1 cellular context compared by ENCODE assay signal in the genomic region with DNA sequence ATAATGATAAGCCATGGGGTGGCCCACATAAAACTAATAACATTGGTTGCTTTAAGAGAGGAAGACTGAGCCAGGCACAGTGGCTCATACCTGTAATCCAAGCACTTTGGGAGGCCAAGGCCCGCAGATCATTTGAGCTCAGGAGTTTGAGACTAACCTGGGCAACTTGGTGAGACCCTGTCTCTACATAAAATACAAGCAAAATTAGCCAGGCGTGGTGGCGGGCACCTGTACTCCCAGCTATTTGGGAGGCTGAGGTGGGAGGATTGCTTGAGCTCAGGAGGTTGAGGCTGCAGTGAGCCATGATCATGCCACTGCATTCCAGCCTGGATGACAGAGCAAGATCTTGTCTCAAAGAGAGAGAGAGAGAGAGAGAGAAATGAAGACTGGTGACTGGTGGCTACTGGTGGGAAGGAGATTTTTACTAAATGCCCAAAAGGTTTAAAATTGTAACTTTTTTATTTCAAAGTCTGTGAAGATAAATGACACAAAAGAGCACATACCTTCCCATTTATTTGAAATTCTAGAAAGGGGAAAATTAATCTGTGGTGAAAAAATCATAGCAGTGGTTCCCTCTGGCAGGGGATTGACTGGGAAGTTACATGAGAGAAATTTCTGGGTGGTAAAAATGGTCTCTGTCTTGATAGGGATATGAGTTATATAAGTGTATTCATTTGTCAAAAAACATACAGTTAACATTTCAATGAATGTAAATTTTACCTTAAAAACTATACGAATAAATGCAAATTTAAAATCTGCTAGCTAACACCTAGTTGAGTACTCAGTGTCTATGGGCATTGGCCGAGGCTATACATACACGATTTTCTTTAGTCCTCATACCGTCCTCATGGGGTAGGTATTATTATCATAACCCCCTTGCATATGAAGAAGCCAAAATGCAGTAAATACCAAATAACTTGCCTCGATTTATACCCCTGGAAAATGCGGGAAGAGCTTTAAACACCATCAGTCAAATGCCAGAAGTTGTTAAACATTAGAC.
TF ChIP-seq lines count a peak whose summit lies in the region.

No MANE protein-coding gene starts in this region.

TF ChIP-seq in K562, 482 proteins besides CTCF, POLR2A, EP300 and RAD21 (continued from another document):
- TF ChIP-seq, protein P1, sequence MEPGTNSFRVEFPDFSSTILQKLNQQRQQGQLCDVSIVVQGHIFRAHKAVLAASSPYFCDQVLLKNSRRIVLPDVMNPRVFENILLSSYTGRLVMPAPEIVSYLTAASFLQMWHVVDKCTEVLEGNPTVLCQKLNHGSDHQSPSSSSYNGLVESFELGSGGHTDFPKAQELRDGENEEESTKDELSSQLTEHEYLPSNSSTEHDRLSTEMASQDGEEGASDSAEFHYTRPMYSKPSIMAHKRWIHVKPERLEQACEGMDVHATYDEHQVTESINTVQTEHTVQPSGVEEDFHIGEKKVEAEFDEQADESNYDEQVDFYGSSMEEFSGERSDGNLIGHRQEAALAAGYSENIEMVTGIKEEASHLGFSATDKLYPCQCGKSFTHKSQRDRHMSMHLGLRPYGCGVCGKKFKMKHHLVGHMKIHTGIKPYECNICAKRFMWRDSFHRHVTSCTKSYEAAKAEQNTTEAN (CRISPR knock-in tag; IDR thresholded peaks at IDR 0.05): no peak
- TF ChIP-seq ZNF584 (CRISPR knock-in tag; IDR thresholded peaks at IDR 0.05; ENCODE audit: low read depth) (no peak), SIN3A (IDR thresholded peaks at IDR 0.05; ENCODE audit: borderline replicate concordance in 2 of 2, control insufficient read depth in 1 of 2, low read depth in 2 of 2, low read length in 2 of 2) (no peak), KLF16 (IDR thresholded peaks at IDR 0.05) (no peak), PTRF (tag; IDR thresholded peaks at IDR 0.05) (peak; percentile 80), CCNT2 (IDR thresholded peaks at IDR 0.05; ENCODE audit: borderline replicate concordance, extremely low read depth, insufficient read length, low read depth, low read length) (no peak), U2AF1 (optimal IDR thresholded peaks at IDR 0.05; ENCODE audit: low read depth, low read length) (peak; percentile 78)
- TF ChIP-seq, protein P2, sequence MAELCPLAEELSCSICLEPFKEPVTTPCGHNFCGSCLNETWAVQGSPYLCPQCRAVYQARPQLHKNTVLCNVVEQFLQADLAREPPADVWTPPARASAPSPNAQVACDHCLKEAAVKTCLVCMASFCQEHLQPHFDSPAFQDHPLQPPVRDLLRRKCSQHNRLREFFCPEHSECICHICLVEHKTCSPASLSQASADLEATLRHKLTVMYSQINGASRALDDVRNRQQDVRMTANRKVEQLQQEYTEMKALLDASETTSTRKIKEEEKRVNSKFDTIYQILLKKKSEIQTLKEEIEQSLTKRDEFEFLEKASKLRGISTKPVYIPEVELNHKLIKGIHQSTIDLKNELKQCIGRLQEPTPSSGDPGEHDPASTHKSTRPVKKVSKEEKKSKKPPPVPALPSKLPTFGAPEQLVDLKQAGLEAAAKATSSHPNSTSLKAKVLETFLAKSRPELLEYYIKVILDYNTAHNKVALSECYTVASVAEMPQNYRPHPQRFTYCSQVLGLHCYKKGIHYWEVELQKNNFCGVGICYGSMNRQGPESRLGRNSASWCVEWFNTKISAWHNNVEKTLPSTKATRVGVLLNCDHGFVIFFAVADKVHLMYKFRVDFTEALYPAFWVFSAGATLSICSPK (IDR thresholded peaks at IDR 0.05; ENCODE audit: borderline replicate concordance): no peak
- TF ChIP-seq, protein P3, sequence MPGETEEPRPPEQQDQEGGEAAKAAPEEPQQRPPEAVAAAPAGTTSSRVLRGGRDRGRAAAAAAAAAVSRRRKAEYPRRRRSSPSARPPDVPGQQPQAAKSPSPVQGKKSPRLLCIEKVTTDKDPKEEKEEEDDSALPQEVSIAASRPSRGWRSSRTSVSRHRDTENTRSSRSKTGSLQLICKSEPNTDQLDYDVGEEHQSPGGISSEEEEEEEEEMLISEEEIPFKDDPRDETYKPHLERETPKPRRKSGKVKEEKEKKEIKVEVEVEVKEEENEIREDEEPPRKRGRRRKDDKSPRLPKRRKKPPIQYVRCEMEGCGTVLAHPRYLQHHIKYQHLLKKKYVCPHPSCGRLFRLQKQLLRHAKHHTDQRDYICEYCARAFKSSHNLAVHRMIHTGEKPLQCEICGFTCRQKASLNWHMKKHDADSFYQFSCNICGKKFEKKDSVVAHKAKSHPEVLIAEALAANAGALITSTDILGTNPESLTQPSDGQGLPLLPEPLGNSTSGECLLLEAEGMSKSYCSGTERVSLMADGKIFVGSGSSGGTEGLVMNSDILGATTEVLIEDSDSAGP (CRISPR knock-in tag; IDR thresholded peaks at IDR 0.05): no peak
TF ChIP-seq in K562: peak in this region for 118.
